26 cellular contexts compared by ENCODE assay signal in genomic region chr5:11306365-11306764, GRCh38.
"Had no signal": no experiment of that assay in that cellular context is flagged by ENCODE, and none has a peak within 500 bp of the region (broad histone marks: within the 10 kb centered on the region; RNA-seq: fewer than 3 reads in every experiment).

No MANE protein-coding gene starts in this region.

- DNase-seq: hypothalamus; immature natural killer cell; kidney; left colon; left lung; lower lobe of right lung; mammary epithelial cell; mesenchymal stem cell; naive thymus-derived CD8-positive, alpha-beta T cell; nucleus accumbens; pancreas; posterior cingulate gyrus; retina; right cardiac atrium; sigmoid colon; small intestine; spleen; stimulated activated CD4-positive, alpha-beta T cell treated with anti-CD3 and anti-CD28 coated beads, Interleukin-4, amount 100 ng/mL, for 24 hours; stimulated activated naive CD4-positive, alpha-beta T cell; stimulated activated naive CD8-positive, alpha-beta T cell treated with anti-CD3 and anti-CD28 coated beads, Interleukin-15, amount 100 ng/mL, for 72 hours; substantia nigra; uterus had no signal

- H3K4me3 ChIP-seq: left lung, lower lobe of right lung, pancreas, prostate gland, sigmoid colon, spleen, tibial nerve, uterus had no signal

- H3K36me3 ChIP-seq: left lung, lower lobe of right lung, pancreas, prostate gland, sigmoid colon, spleen, tibial nerve, uterus had no signal

- ATAC-seq: left colon; left lung; lower lobe of right lung; naive thymus-derived CD8-positive, alpha-beta T cell; right cardiac atrium; stimulated activated effector memory CD8-positive, alpha-beta T cell treated with anti-CD3 and anti-CD28 coated beads, Interleukin-12 subunit alpha, Interleukin-12 subunit beta, amount 100 ng/mL, for 72 hours; stimulated activated naive CD8-positive, alpha-beta T cell treated with anti-CD3 and anti-CD28 coated beads, Interleukin-15, amount 100 ng/mL, for 72 hours had no signal

- FAIRE-seq: islet of Langerhans, kidney, pancreas, small intestine had no signal

- H3K27me3 ChIP-seq: left lung, pancreas, sigmoid colon, spleen, tibial nerve, uterus had no signal

- H3K9me3 ChIP-seq: left lung, lower lobe of right lung, pancreas, prostate gland, sigmoid colon, spleen, tibial nerve, uterus had no signal

- H3K4me1 ChIP-seq: lower lobe of right lung, pancreas, prostate gland, sigmoid colon, spleen, tibial nerve, uterus had no signal

- H3K27ac ChIP-seq: left lung, lower lobe of right lung, pancreas, prostate gland, sigmoid colon, spleen, tibial nerve, uterus had no signal
